ENCODE assay signal across 9 cellular contexts in genomic region chr10:124125305-124126116, GRCh38. TPM values are rescaled to one million over a fixed set of nuclear protein-coding genes. Genes with fewer than 3 reads are reported as not detected.
DNase-seq lines count a peak whose midpoint lies in the region; ATAC-seq, FAIRE-seq and TF ChIP-seq lines count a peak whose summit lies in the region.
"Had no signal": no experiment of that assay in that cellular context is flagged by ENCODE, and none has a peak within 500 bp of the region (broad histone marks: within the 10 kb centered on the region; RNA-seq: fewer than 3 reads in every experiment).

No MANE protein-coding gene starts in this region.

- DNase-seq in heart left ventricle (no peak), left cardiac atrium (no peak), RWPE2 (ENCODE audit: low spot score) (no peak), germinal center (ENCODE audit: low spot score) (peak; percentile 66), upper lobe of right lung (no peak), urothelium cell line (ENCODE audit: low spot score) (no peak), HK-2 (ENCODE audit: unreplicated experiment) (no peak), hypothalamus (lab: John Stamatoyannopoulos, UW) (no peak)

- H3K4me1 ChIP-seq in heart left ventricle (peaks cover 0 to 9% (median 1%) of the 10 kb centered on the region in 12 donors), RWPE2 (ENCODE audit: insufficient read depth, poor library complexity, severe bottlenecking) (no peaks in the 10 kb centered on the region), upper lobe of right lung (peaks cover 7% of the 10 kb centered on the region)
- H3K4me1 ChIP-seq: ascending aorta had no signal

- ATAC-seq in heart left ventricle (no peak), left cardiac atrium (no peak), RWPE2 (ENCODE audit: low read depth) (no peak), upper lobe of right lung (no peak)

- no peaks in the 10 kb centered on the region for H3K27me3 ChIP-seq in heart left ventricle
- no peaks in the 10 kb centered on the region for H3K27me3 ChIP-seq in RWPE2 (ENCODE audit: insufficient read depth, poor library complexity, severe bottlenecking)
- no peaks in the 10 kb centered on the region for H3K27me3 ChIP-seq in upper lobe of right lung
- H3K27me3 ChIP-seq: ascending aorta had no signal

- peak in 8 of 12 donors; percentile 12 to 30 (median 23) for TF ChIP-seq CTCF in heart left ventricle (IDR thresholded peaks at IDR 0.05)
- TF ChIP-seq CTCF in RWPE2 (IDR thresholded peaks at IDR 0.05; ENCODE audit: poor library complexity, severe bottlenecking) = peak; percentile 42
- peak; percentile 32 for TF ChIP-seq CTCF in upper lobe of right lung (IDR thresholded peaks at IDR 0.05)

- no peak overlapping the region for H3K4me3 ChIP-seq in heart left ventricle
- H3K4me3 ChIP-seq in RWPE2 (ENCODE audit: severe bottlenecking) = no peak overlapping the region
- H3K4me3 ChIP-seq in upper lobe of right lung = no peak overlapping the region
- H3K4me3 ChIP-seq: ascending aorta had no signal

- H3K36me3 ChIP-seq in heart left ventricle (no peaks in the 10 kb centered on the region), RWPE2 (ENCODE audit: low read depth) (no peaks in the 10 kb centered on the region), upper lobe of right lung (no peaks in the 10 kb centered on the region)
- H3K36me3 ChIP-seq: ascending aorta had no signal

- 66 to 80% (median 76%) methylated on average over 10 of the region's 10 CpGs for WGBS in heart left ventricle, 4 donors

- FAIRE-seq in urothelium cell line (lab: Jason Lieb, UNC) = no peak

- TF ChIP-seq POLR2A in heart left ventricle (IDR thresholded peaks at IDR 0.05) = no peak

- H3K9me3 ChIP-seq in heart left ventricle (no peaks in the 10 kb centered on the region), RWPE2 (ENCODE audit: severe bottlenecking) (no peaks in the 10 kb centered on the region), upper lobe of right lung (no peaks in the 10 kb centered on the region)
- H3K9me3 ChIP-seq: ascending aorta had no signal

- H3K27ac ChIP-seq in heart left ventricle = no peak overlapping the region
- no peak overlapping the region for H3K27ac ChIP-seq in RWPE2 (ENCODE audit: poor library complexity, severe bottlenecking)
- no peak overlapping the region for H3K27ac ChIP-seq in upper lobe of right lung
- H3K27ac ChIP-seq: ascending aorta had no signal

- intact Hi-C loops in heart left ventricle (cut with DNase I) (loop anchor here in 1 of 10 donors (2.0 kb wide), 1 partner anchor 23 kb away; no protein-coding TSS in a partner anchor), left cardiac atrium (cut with DNase I) (no loop called here), upper lobe of right lung (cut with DNase I) (no loop called here)

RNA-seq across cellular contexts. Expression of gene CHST15, which starts 32.1 kb away (rescaled TPM):
- total RNA-seq in heart left ventricle (10 to 100 TPM in 2 of 9 donors, 1 to 10 TPM in 7; 3.4 to 27.1 (median 4.2) TPM), left cardiac atrium (10 to 100 TPM in 1 of 2 donors, 1 to 10 TPM in 1; 9.2 to 17.8 TPM), upper lobe of right lung (49.2 TPM)
- polyA plus RNA-seq in heart left ventricle = 1 to 10 TPM in 1 of 2 donors, under 1 TPM in 1; 0.88 to 3.1 TPM
